In genomic region chr5:25405850-25406249, GRCh38 we compare ENCODE assay signal across 20 cellular contexts.
A peak's percentile ranks its signal among the peaks of the same experiment; 100 is the strongest.
DNase-seq lines count a peak whose midpoint lies in the region; ATAC-seq, FAIRE-seq and TF ChIP-seq lines count a peak whose summit lies in the region.
"Had no signal": no experiment of that assay in that cellular context is flagged by ENCODE, and none has a peak within 500 bp of the region (broad histone marks: within the 10 kb centered on the region; RNA-seq: fewer than 3 reads in every experiment).

No MANE protein-coding gene starts in this region.

- H3K18ac ChIP-seq in mesendoderm (ENCODE audit: low read length) = no peak overlapping the region

- H3K56ac ChIP-seq in mesendoderm (ENCODE audit: low read length) = no peak overlapping the region

- no peak overlapping the region for H3K4me2 ChIP-seq in mesendoderm (ENCODE audit: low read length)
- H3K4me2 ChIP-seq: BLaER1 had no signal

- no peak overlapping the region for H2AK5ac ChIP-seq in mesendoderm (ENCODE audit: low read length)

- H3K4ac ChIP-seq in mesendoderm (ENCODE audit: low read depth, low read length) = no peak overlapping the region

- no peak overlapping the region for H4K5ac ChIP-seq in mesendoderm (ENCODE audit: low read length)

- H3K27ac ChIP-seq in mesendoderm (ENCODE audit: low read depth, low read length) = no peak overlapping the region
- H3K27ac ChIP-seq: 22Rv1, BLaER1, C4-2B had no signal

- H3K4me1 Mint-ChIP-seq in WTC11 = no peaks in the 10 kb centered on the region
- no peaks in the 10 kb centered on the region for H3K4me1 Mint-ChIP-seq in T-helper 17 cell
- H3K4me1 Mint-ChIP-seq in osteocyte (ENCODE audit: unreplicated experiment) = no peaks in the 10 kb centered on the region
- H3K4me1 Mint-ChIP-seq: B cell; CD4-positive, CD25-positive, alpha-beta regulatory T cell had no signal

- CTCF ChIA-PET in WTC11 (lab: Charles Lee) = no interaction called here

- FAIRE-seq in GM12892 (lab: Jason Lieb, UNC) (peak; percentile 5), HTR-8/SVneo (lab: Jason Lieb, UNC) (peak; percentile 90)
- FAIRE-seq: A204.1, G401.6 had no signal

- no peak overlapping the region for H4K8ac ChIP-seq in mesendoderm (ENCODE audit: low read depth, low read length)

- H3K4me3 ChIP-seq in mesendoderm (ENCODE audit: low read length) = no peak overlapping the region
- H3K4me3 ChIP-seq: BLaER1, HAP-1 had no signal

- no peaks in the 10 kb centered on the region for H3K4me1 ChIP-seq in mesendoderm (ENCODE audit: control insufficient read depth, low read depth, low read length)
- H3K4me1 ChIP-seq: BLaER1, Caco-2, HAP-1 had no signal

- peaks cover 2% of the 10 kb centered on the region for H3K79me1 ChIP-seq in mesendoderm (ENCODE audit: low read length)

- H3K9me3 ChIP-seq in T-helper 17 cell (ENCODE audit: control insufficient read depth, low read length, poor library complexity, severe bottlenecking) = no peaks in the 10 kb centered on the region
- H3K9me3 ChIP-seq: Caco-2, HAP-1 had no signal

- H3K27me3 Mint-ChIP-seq in WTC11 (ENCODE audit: low read depth) (no peaks in the 10 kb centered on the region), T-helper 17 cell (no peaks in the 10 kb centered on the region), osteocyte (ENCODE audit: unreplicated experiment) (no peaks in the 10 kb centered on the region)
- H3K27me3 Mint-ChIP-seq: B cell; CD4-positive, CD25-positive, alpha-beta regulatory T cell had no signal

- ATAC-seq in WTC11 = peak; percentile 60
- no peak for ATAC-seq in GM18907 (IDR thresholded peaks at IDR 0.05; ENCODE audit: unreplicated experiment)
- ATAC-seq in T-helper 17 cell = no peak
- ATAC-seq: CD8-positive, alpha-beta T cell had no signal

- no peak for TF ChIP-seq POLR2A in GM12892 (IDR thresholded peaks at IDR 0.05; ENCODE audit: low read depth, low read length)

- no peak overlapping the region for H2BK15ac ChIP-seq in mesendoderm (replicated peaks; ENCODE audit: low read depth)

- H3K36me3 Mint-ChIP-seq in WTC11 = peaks cover 73% of the 10 kb centered on the region
- H3K36me3 Mint-ChIP-seq in T-helper 17 cell (ENCODE audit: low read depth) = no peaks in the 10 kb centered on the region
- no peaks in the 10 kb centered on the region for H3K36me3 Mint-ChIP-seq in osteocyte (ENCODE audit: unreplicated experiment)
- H3K36me3 Mint-ChIP-seq: CD4-positive, CD25-positive, alpha-beta regulatory T cell; CD8-positive, alpha-beta T cell had no signal

- DNase-seq in GM12892 (ENCODE audit: insufficient read length) (no peak), HTR-8/SVneo (ENCODE audit: insufficient read length, low spot score) (no peak), WTC11 (ENCODE audit: low spot score) (no peak), mesendoderm (peak; percentile 53), T-helper 17 cell (no peak), osteocyte (ENCODE audit: extremely low spot score, unreplicated experiment) (no peak)
- DNase-seq: Caco-2; CD4-positive, CD25-positive, alpha-beta regulatory T cell; CD8-positive, alpha-beta T cell; DMS153; DND-41; HFFc6 had no signal

- H2BK5ac ChIP-seq in mesendoderm (ENCODE audit: low read length) = no peak overlapping the region

- H3K79me2 ChIP-seq in mesendoderm (ENCODE audit: control insufficient read depth, insufficient read depth, low read length) = no peaks in the 10 kb centered on the region

- H3K9ac ChIP-seq in mesendoderm (ENCODE audit: low read length) = no peak overlapping the region
- H3K9ac ChIP-seq: BLaER1 had no signal

- H3K36me3 ChIP-seq in mesendoderm (ENCODE audit: control insufficient read depth, insufficient read depth, low read length) = no peaks in the 10 kb centered on the region
- H3K36me3 ChIP-seq: BLaER1, HAP-1 had no signal

- POLR2A ChIA-PET in WTC11 (lab: Charles Lee) = no interaction called here

- H2BK120ac ChIP-seq in mesendoderm (ENCODE audit: low read depth, low read length) = no peak overlapping the region

- H3K27ac Mint-ChIP-seq in WTC11 = no peak overlapping the region
- H3K27ac Mint-ChIP-seq in T-helper 17 cell = no peak overlapping the region
- H3K27ac Mint-ChIP-seq in osteocyte (ENCODE audit: unreplicated experiment) = no peak overlapping the region
- H3K27ac Mint-ChIP-seq: B cell; CD4-positive, CD25-positive, alpha-beta regulatory T cell; CD8-positive, alpha-beta T cell; HFFc6 had no signal

- H3K23ac ChIP-seq in mesendoderm (ENCODE audit: low read length) = no peak overlapping the region

- no CpG with 5 or more reads among the region's 1 CpG for WGBS in mesendoderm (ENCODE audit: extremely low coverage, insufficient coverage, low lambda C conversion rate)

- no peaks in the 10 kb centered on the region for H3K27me3 ChIP-seq in mesendoderm (ENCODE audit: insufficient read depth, low read length, poor library complexity)
- H3K27me3 ChIP-seq: BLaER1 had no signal

- H3K9me3 Mint-ChIP-seq in WTC11 (peaks cover 61% of the 10 kb centered on the region), osteocyte (ENCODE audit: unreplicated experiment) (peaks cover 25% of the 10 kb centered on the region)

- H3K4me3 Mint-ChIP-seq in WTC11 (no peak overlapping the region), T-helper 17 cell (no peak overlapping the region), osteocyte (ENCODE audit: unreplicated experiment) (no peak overlapping the region)
- H3K4me3 Mint-ChIP-seq: B cell; CD4-positive, CD25-positive, alpha-beta regulatory T cell; CD8-positive, alpha-beta T cell; HFFc6 had no signal

- TF ChIP-seq CTCF in WTC11 (IDR thresholded peaks at IDR 0.05) (no peak), osteocyte (IDR thresholded peaks at IDR 0.05) (no peak)

TF ChIP-seq in WTC11, 78 proteins besides CTCF, POLR2A, EP300 and RAD21:
- TF ChIP-seq ZNF532 (CRISPR knock-in tag; IDR thresholded peaks at IDR 0.05; ENCODE audit: borderline replicate concordance) (peak; percentile 64; the same call in 1 of the 2 replicates), SMAD3 (CRISPR knock-in tag; IDR thresholded peaks at IDR 0.05; ENCODE audit: borderline replicate concordance) (no peak), NFYB (CRISPR knock-in tag; conservative IDR thresholded peaks at IDR 0.05; ENCODE audit: low read depth) (no peak), AR (CRISPR knock-in tag; IDR thresholded peaks at IDR 0.05) (peak; percentile 39; the same call in 1 of the 2 replicates), ZNF671 (CRISPR knock-in tag; IDR thresholded peaks at IDR 0.05) (peak; percentile 43; the same call in 1 of the 2 replicates), ESRRA (CRISPR knock-in tag; IDR thresholded peaks at IDR 0.05; ENCODE audit: borderline replicate concordance) (no peak), NFATC4 (CRISPR knock-in tag; IDR thresholded peaks at IDR 0.05) (0 out of 2 replicates have a peak, but pooled peaks have one; percentile 21), NR2C2 (CRISPR knock-in tag; IDR thresholded peaks at IDR 0.05) (no peak)
